In genomic region chr7:41045556-41046123, GRCh38 we compare ENCODE assay signal across 12 cellular contexts.
DNase-seq lines count a peak whose midpoint lies in the region; ATAC-seq, FAIRE-seq and TF ChIP-seq lines count a peak whose summit lies in the region.
"Had no signal": no experiment of that assay in that cellular context is flagged by ENCODE, and none has a peak within 500 bp of the region (broad histone marks: within the 10 kb centered on the region; RNA-seq: fewer than 3 reads in every experiment).

No MANE protein-coding gene starts in this region.

- ATAC-seq in Panc1: peak; percentile 69; the same call in 1 of the 2 replicates

- H3K4me3 ChIP-seq in ACC112 (ENCODE audit: low read depth, low read length) (peak overlapping the region; percentile 23; the same call in 1 of the 2 replicates), Panc1 (ENCODE audit: low read depth in 2 of 2, low read length in 2 of 2) (no peak overlapping the region), keratinocyte (ENCODE audit: control insufficient read depth in 2 of 3, extremely low read depth in 1 of 3, insufficient read depth in 2 of 3, low read depth in 1 of 3, low read length in 3 of 3) (no peak overlapping the region)

- H3K27me3 ChIP-seq in ACC112 (ENCODE audit: insufficient read depth, low read length) (no peaks in the 10 kb centered on the region), Panc1 (ENCODE audit: control insufficient read depth, insufficient read depth, low read length) (no peaks in the 10 kb centered on the region), keratinocyte (ENCODE audit: control insufficient read depth, extremely low read depth, insufficient read depth, low read length) (no peaks in the 10 kb centered on the region)
- H3K27me3 ChIP-seq: BE2C had no signal

- FAIRE-seq in keratinocyte (lab: Jason Lieb, UNC) (peak; percentile 90), frontal cortex (lab: Jason Lieb, UNC) (no peak)

- H3K4me1 ChIP-seq in ACC112 (ENCODE audit: control insufficient read depth, insufficient read depth, low read length, unreplicated experiment) (peaks cover 29% of the 10 kb centered on the region), Panc1 (ENCODE audit: control insufficient read depth, insufficient read depth, low read length) (no peaks in the 10 kb centered on the region), keratinocyte (ENCODE audit: control insufficient read depth, extremely low read depth, insufficient read depth, low read length) (peaks cover 9% of the 10 kb centered on the region)
- H3K4me1 ChIP-seq: BE2C had no signal

- H3K4me2 ChIP-seq in keratinocyte (ENCODE audit: control insufficient read depth, extremely low read depth, insufficient read depth, low read depth, low read length): no peak overlapping the region

- dilution Hi-C loops in keratinocyte (cut with MboI; ENCODE audit: extremely low pct_ligation_motif_present, low sequenced_read_pairs): no loop called here

- intact Hi-C loops in Panc1 (cut with micrococcal nuclease; ENCODE audit: unreplicated experiment): no loop called here

- DNase-seq in H4 (ENCODE audit: low spot score) (peak; percentile 54), Panc1 (ENCODE audit: low read depth, low spot score) (peak; percentile 32), keratinocyte (ENCODE audit: low read depth, low spot score) (no peak), OCI-M2 (lab: John Stamatoyannopoulos, UW; ENCODE audit: unreplicated experiment) (no peak), Ammon's horn (ENCODE audit: low spot score) (no peak), frontal cortex (ENCODE audit: low spot score in 2 of 2) (no peak)
- no peak for DNase-seq in activated naive CD4-positive, alpha-beta T cell (lab: John Stamatoyannopoulos, UW)
- DNase-seq: activated naive CD4-positive, alpha-beta T cell treated with anti-CD3 and anti-CD28 coated beads, Interleukin-2, amount 50 U/mL, for 16 hours; BE2C; NCI-H1417 treated with DMSO at 0.1 percent for 48 hours; stimulated activated CD4-positive, alpha-beta T cell treated with anti-CD3 and anti-CD28 coated beads, Interleukin-4, amount 100 ng/mL, for 1 hour had no signal

- CTCF ChIA-PET in Panc1 (lab: Charles Lee): no interaction called here

- no TSS peak for BruUV-seq in Panc1 (replicated peaks; lab: Mats Ljungman, UMichigan)

- POLR2A ChIA-PET in Panc1 (lab: Charles Lee): no interaction called here

- TF ChIP-seq CTCF in Panc1 (IDR thresholded peaks at IDR 0.05): peak; percentile 65
- TF ChIP-seq CTCF in keratinocyte (optimal IDR thresholded peaks at IDR 0.05 in 1 of 3, IDR thresholded peaks at IDR 0.05 in 1 of 3, conservative IDR thresholded peaks at IDR 0.05 in 1 of 3; ENCODE audit: extremely low read depth in 1 of 3, insufficient read depth in 2 of 3, low read length in 3 of 3): peak; percentile 60 to 92 (median 74)

- no peaks in the 10 kb centered on the region for H4K20me1 ChIP-seq in keratinocyte (ENCODE audit: control insufficient read depth, extremely low read depth, insufficient read depth, low read length)

- no peaks in the 10 kb centered on the region for H3K36me3 ChIP-seq in ACC112 (ENCODE audit: insufficient read depth, low read length)
- no peaks in the 10 kb centered on the region for H3K36me3 ChIP-seq in Panc1 (ENCODE audit: control insufficient read depth, insufficient read depth, low read length)
- no peaks in the 10 kb centered on the region for H3K36me3 ChIP-seq in keratinocyte (ENCODE audit: control insufficient read depth in 2 of 2, extremely low read depth in 1 of 2, insufficient read depth in 2 of 2, low read length in 2 of 2)
- H3K36me3 ChIP-seq: BE2C had no signal

- H3K79me2 ChIP-seq in ACC112 (ENCODE audit: control insufficient read depth, insufficient read depth, low read length, unreplicated experiment) (no peaks in the 10 kb centered on the region), keratinocyte (ENCODE audit: control insufficient read depth, insufficient read depth, low read length) (no peaks in the 10 kb centered on the region)

- H3K9me1 ChIP-seq in keratinocyte (ENCODE audit: control insufficient read depth, extremely low read depth, insufficient read depth, low read length): no peaks in the 10 kb centered on the region

- no peaks in the 10 kb centered on the region for H3K9me3 ChIP-seq in Panc1 (ENCODE audit: control insufficient read depth, insufficient read depth, low read depth, low read length)
- no peaks in the 10 kb centered on the region for H3K9me3 ChIP-seq in keratinocyte (ENCODE audit: control insufficient read depth, low read depth, low read length)
- H3K9me3 ChIP-seq: BE2C had no signal

- in situ Hi-C loops in Panc1 (cut with HindIII; ENCODE audit: low pct_unique_long_range_greater_than_20kb, low sequenced_read_pairs): no loop called here

- peak overlapping the region; percentile 57 for H2AFZ ChIP-seq in ACC112 (ENCODE audit: low read length, unreplicated experiment)
- H2AFZ ChIP-seq in keratinocyte (ENCODE audit: control insufficient read depth, low read length): peak overlapping the region; percentile 58

- H3K27ac ChIP-seq in ACC112 (ENCODE audit: low read depth, low read length) (peak overlapping the region; percentile 48), Panc1 (ENCODE audit: low read length) (no peak overlapping the region), keratinocyte (ENCODE audit: control insufficient read depth, insufficient read depth, low read length) (no peak overlapping the region)

- H3K9ac ChIP-seq in keratinocyte (ENCODE audit: control insufficient read depth, extremely low read depth, insufficient read depth, low read length): peak overlapping the region; percentile 11

Comparison
In these comparisons a context has a peak if more than half of its experiments do, and no peak if none do; other contexts are left out.
1. DNase-seq: peak in H4 (single experiment) and Panc1 (single experiment); none in keratinocyte (single experiment), OCI-M2 (single experiment), activated naive CD4-positive, alpha-beta T cell (0 of 4), Ammon's horn (single experiment) and frontal cortex (0 of 2).